1 cellular context compared by ENCODE assay signal in genomic region chr14:23539867-23540469, GRCh38.
TF ChIP-seq lines count a peak whose summit lies in the region.

No MANE protein-coding gene starts in this region.

TF ChIP-seq in GM12878, 131 proteins besides CTCF, POLR2A, EP300 and RAD21:
- TF ChIP-seq POLR2AphosphoS5 (IDR thresholded peaks at IDR 0.05; ENCODE audit: low read length) (no peak), MTA3 (IDR thresholded peaks at IDR 0.05; ENCODE audit: borderline replicate concordance, low read length) (no peak), SREBF2 (IDR thresholded peaks at IDR 0.05; ENCODE audit: low read length) (no peak), IRF4 (IDR thresholded peaks at IDR 0.05; ENCODE audit: low read depth, low read length) (no peak), RFX5 (IDR thresholded peaks at IDR 0.05; ENCODE audit: low read depth, low read length) (no peak), ZNF217 (IDR thresholded peaks at IDR 0.05) (no peak), NFXL1 (IDR thresholded peaks at IDR 0.05; ENCODE audit: borderline replicate concordance) (no peak), NR2C2 (IDR thresholded peaks at IDR 0.05; ENCODE audit: borderline replicate concordance, control insufficient read depth, insufficient read length, low read depth) (no peak), ATF2 (IDR thresholded peaks at IDR 0.05; ENCODE audit: low read length) (no peak), SUZ12 (IDR thresholded peaks at IDR 0.05; ENCODE audit: unreplicated experiment) (no peak), RAD51 (IDR thresholded peaks at IDR 0.05) (no peak), CREM (IDR thresholded peaks at IDR 0.05; ENCODE audit: low read depth) (no peak), CEBPB (IDR thresholded peaks at IDR 0.05; ENCODE audit: borderline replicate concordance in 1 of 2, low read depth in 2 of 2, low read length in 2 of 2) (no peak), CBFB (IDR thresholded peaks at IDR 0.05; ENCODE audit: low read depth) (no peak), REST (IDR thresholded peaks at IDR 0.05; ENCODE audit: low read depth, low read length) (no peak), SMC3 (IDR thresholded peaks at IDR 0.05; ENCODE audit: borderline replicate concordance, low read length) (no peak), BACH1 (IDR thresholded peaks at IDR 0.05; ENCODE audit: borderline replicate concordance) (no peak), NBN (IDR thresholded peaks at IDR 0.05) (no peak)
TF ChIP-seq in GM12878: peak in this region for 0.
